8 cellular contexts compared by ENCODE assay signal in the genomic region with DNA sequence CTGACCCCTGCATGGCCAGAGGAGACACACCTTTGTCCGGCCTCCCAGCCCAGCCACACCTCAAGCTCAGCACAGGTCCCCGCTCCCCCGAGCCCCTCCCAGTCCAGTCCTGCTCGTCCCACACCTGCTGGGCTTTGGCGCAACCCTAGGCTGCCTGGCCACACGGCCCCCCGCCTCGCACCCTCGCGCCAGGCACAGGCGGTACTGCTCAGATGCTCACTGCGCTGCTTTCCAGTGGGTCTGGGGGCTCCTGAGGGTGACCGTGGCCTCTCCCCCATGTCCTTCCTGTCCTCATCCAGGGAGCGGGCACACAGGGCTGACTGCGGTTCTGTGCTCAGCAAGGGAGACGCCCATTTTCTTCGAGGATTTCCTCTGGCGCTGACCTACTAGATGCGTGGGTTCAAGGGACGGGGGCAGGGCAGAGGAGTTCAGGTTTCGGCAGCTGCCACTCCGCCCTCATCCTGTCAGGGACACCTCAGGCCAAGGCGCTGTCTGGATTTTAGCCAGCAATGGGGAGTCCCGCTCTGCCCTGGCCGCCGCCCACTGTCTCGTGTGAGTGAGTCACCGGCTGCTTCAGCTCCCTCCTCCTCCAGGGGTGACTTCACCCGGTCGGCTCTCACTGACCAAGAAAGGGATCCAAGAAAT.
DNase-seq lines count a peak whose midpoint lies in the region; ATAC-seq and TF ChIP-seq lines count a peak whose summit lies in the region.

No MANE protein-coding gene starts in this region.

- H3K4me1 ChIP-seq in body of pancreas (peaks cover 29% of the 10 kb centered on the region), smooth muscle cell (ENCODE audit: low read depth) (peaks cover 10% of the 10 kb centered on the region)

- H3K9me3 ChIP-seq in T-helper 17 cell (ENCODE audit: control insufficient read depth, low read length, poor library complexity, severe bottlenecking) (no peaks in the 10 kb centered on the region), body of pancreas (no peaks in the 10 kb centered on the region), smooth muscle cell (replicated peaks; ENCODE audit: low read depth) (no peaks in the 10 kb centered on the region)

- no peak overlapping the region for H3K4me3 Mint-ChIP-seq in T-helper 17 cell

- H3K36me3 Mint-ChIP-seq in T-helper 17 cell (ENCODE audit: low read depth): peaks cover 3% of the 10 kb centered on the region

- intact Hi-C loops in body of pancreas (cut with DNase I): no loop called here

- H2AFZ ChIP-seq in smooth muscle cell (ENCODE audit: low read depth): no peak overlapping the region

- no peaks in the 10 kb centered on the region for H3K79me2 ChIP-seq in smooth muscle cell (ENCODE audit: low read depth)

- peaks cover 7% of the 10 kb centered on the region for H3F3A ChIP-seq in smooth muscle cell (ENCODE audit: low read depth)

- ATAC-seq in GM18520 (IDR thresholded peaks at IDR 0.05; ENCODE audit: unreplicated experiment) (peak; percentile 47), HG03103 (IDR thresholded peaks at IDR 0.05; ENCODE audit: low read depth, unreplicated experiment) (peak; percentile 54), T-helper 17 cell (peak; percentile 74), body of pancreas (peak; percentile 88), HG02973 (IDR thresholded peaks at IDR 0.05; ENCODE audit: unreplicated experiment) (no peak)

- H3K27me3 Mint-ChIP-seq in T-helper 17 cell: peaks cover 48% of the 10 kb centered on the region

- H3K4me3 ChIP-seq in body of pancreas (no peak overlapping the region), smooth muscle cell (no peak overlapping the region)

- H3K4me1 Mint-ChIP-seq in T-helper 17 cell: peaks cover 4% of the 10 kb centered on the region

- H3K36me3 ChIP-seq in body of pancreas (replicated peaks in 1 of 2; ENCODE audit: insufficient read depth in 1 of 2, low read depth in 2 of 2) (no peaks in the 10 kb centered on the region), smooth muscle cell (ENCODE audit: low read depth) (no peaks in the 10 kb centered on the region)

- TF ChIP-seq CTCF in body of pancreas (IDR thresholded peaks at IDR 0.05) (no peak), smooth muscle cell (IDR thresholded peaks at IDR 0.05; ENCODE audit: borderline replicate concordance, insufficient read depth, poor library complexity, severe bottlenecking) (no peak)

- no peak overlapping the region for H3K27ac Mint-ChIP-seq in T-helper 17 cell

- no peak for TF ChIP-seq POLR2A in body of pancreas (IDR thresholded peaks at IDR 0.05)

- H3K4me2 ChIP-seq in smooth muscle cell: peak overlapping the region; percentile 78

- peak overlapping the region; percentile 87 for H3K9ac ChIP-seq in smooth muscle cell (ENCODE audit: low read depth)

- H3K27me3 ChIP-seq in body of pancreas (no peaks in the 10 kb centered on the region), smooth muscle cell (ENCODE audit: low read depth) (no peaks in the 10 kb centered on the region)

- 35 to 63% methylated on average over 13 to 23 of the region's 30 CpGs for WGBS in body of pancreas, 2 donors
- WGBS in smooth muscle cell (ENCODE audit: low lambda C conversion rate): 51% methylated on average over 23 of the region's 30 CpGs

- no peaks in the 10 kb centered on the region for H4K20me1 ChIP-seq in smooth muscle cell (ENCODE audit: low read depth)

- H3K27ac ChIP-seq in body of pancreas: no peak overlapping the region
- peak overlapping the region; percentile 92 for H3K27ac ChIP-seq in smooth muscle cell (ENCODE audit: low read depth)

- peak in 1 of 3 donors; percentile 19 for DNase-seq in T-helper 17 cell
- DNase-seq in body of pancreas: peak; percentile 84 to 99 (median 91)
- DNase-seq in iPS-NIHi7 (ENCODE audit: extremely low spot score): peak; percentile 51
- peak; percentile 72 for DNase-seq in smooth muscle cell (lab: John Stamatoyannopoulos, UW; ENCODE audit: unreplicated experiment)
- DNase-seq in DMS79 (lab: John Stamatoyannopoulos, UW): no peak
